ENCODE assay signal across 24 cellular contexts in genomic region chr2:77522883-77523282, GRCh38. TPM values are rescaled to one million over a fixed set of nuclear protein-coding genes. Genes with fewer than 3 reads are reported as not detected.
"Had no signal": no experiment of that assay in that cellular context is flagged by ENCODE, and none has a peak within 500 bp of the region (broad histone marks: within the 10 kb centered on the region; RNA-seq: fewer than 3 reads in every experiment).

No MANE protein-coding gene starts in this region.

- DNase-seq: activated CD4-positive, alpha-beta T cell treated with anti-CD3 and anti-CD28 coated beads, Interleukin-2, amount 10 ng/mL, durations not matched to agents 24 days and 14 days; activated CD4-positive, alpha-beta T cell treated with anti-CD3 and anti-CD28 coated beads, Interleukin-2, amount 50 U/mL, for 4 hours; activated CD8-positive, alpha-beta T cell treated with anti-CD3 and anti-CD28 coated beads for 36 hours; activated effector memory CD4-positive, alpha-beta T cell treated with anti-CD3 and anti-CD28 coated beads, Interleukin-2, amount 50 U/mL, for 16 hours; activated naive CD4-positive, alpha-beta T cell; activated naive CD4-positive, alpha-beta T cell treated with anti-CD3 and anti-CD28 coated beads, Interleukin-2, amount 50 U/mL, for 16 hours; activated naive CD8-positive, alpha-beta T cell treated with anti-CD3 and anti-CD28 coated beads for 36 hours; activated T-cell treated with anti-CD3 and anti-CD28 coated beads, Interleukin-2, amount 50 U/mL, for 1 hour; activated T-cell treated with anti-CD3 and anti-CD28 coated beads, Interleukin-2, amount 50 U/mL, for 72 hours; amniotic stem cell; aorta; NCI-H187; NCI-H2029 treated with DMSO at 0.1 percent for 48 hours; NCI-H2107; NCI-H2171; NCI-H526 treated with DMSO at 0.1 percent for 48 hours; Right ventricle myocardium superior; T-helper 1 cell; T-helper 2 cell; T-helper 9 cell had no signal

- ATAC-seq: activated CD8-positive, alpha-beta T cell treated with anti-CD3 and anti-CD28 coated beads for 36 hours; activated T-cell treated with anti-CD3 and anti-CD28 coated beads, Interleukin-2, amount 50 U/mL, for 72 hours; activated T-helper 17 cell treated with anti-CD3 and anti-CD28 coated beads, Interleukin-2, amount 50 U/mL, for 72 hours had no signal

- H3K36me3 ChIP-seq: cardiac muscle cell, WERI-Rb-1 had no signal

- H3K27ac Mint-ChIP-seq: activated CD4-positive, alpha-beta T cell treated with anti-CD3 and anti-CD28 coated beads, Interleukin-2, amount 10 ng/mL, durations not matched to agents 24 days and 14 days; activated CD8-positive, alpha-beta T cell treated with anti-CD3 and anti-CD28 coated beads for 36 hours; activated naive CD8-positive, alpha-beta T cell treated with anti-CD3 and anti-CD28 coated beads for 36 hours; activated T-cell treated with anti-CD3 and anti-CD28 coated beads, Interleukin-2, amount 50 U/mL, for 72 hours; activated T-helper 17 cell treated with anti-CD3 and anti-CD28 coated beads, Interleukin-2, amount 50 U/mL, for 72 hours had no signal

- H3K27me3 ChIP-seq: cardiac muscle cell had no signal

- H3K27ac ChIP-seq: WERI-Rb-1 had no signal

- H3K27me3 Mint-ChIP-seq: activated CD4-positive, alpha-beta T cell treated with anti-CD3 and anti-CD28 coated beads, Interleukin-2, amount 10 ng/mL, durations not matched to agents 24 days and 14 days; activated CD8-positive, alpha-beta T cell treated with anti-CD3 and anti-CD28 coated beads for 36 hours; activated naive CD8-positive, alpha-beta T cell treated with anti-CD3 and anti-CD28 coated beads for 36 hours; activated T-helper 17 cell treated with anti-CD3 and anti-CD28 coated beads, Interleukin-2, amount 50 U/mL, for 72 hours had no signal

- H3K4me1 Mint-ChIP-seq: activated CD4-positive, alpha-beta T cell treated with anti-CD3 and anti-CD28 coated beads, Interleukin-2, amount 10 ng/mL, durations not matched to agents 24 days and 14 days; activated naive CD8-positive, alpha-beta T cell treated with anti-CD3 and anti-CD28 coated beads for 36 hours; activated T-helper 17 cell treated with anti-CD3 and anti-CD28 coated beads, Interleukin-2, amount 50 U/mL, for 72 hours had no signal

- H3K36me3 Mint-ChIP-seq: activated naive CD8-positive, alpha-beta T cell treated with anti-CD3 and anti-CD28 coated beads for 36 hours had no signal

- H3K4me3 ChIP-seq: cardiac muscle cell had no signal

- H3K4me3 Mint-ChIP-seq: activated CD4-positive, alpha-beta T cell treated with anti-CD3 and anti-CD28 coated beads, Interleukin-2, amount 10 ng/mL, durations not matched to agents 24 days and 14 days; activated CD8-positive, alpha-beta T cell treated with anti-CD3 and anti-CD28 coated beads for 36 hours; activated naive CD8-positive, alpha-beta T cell treated with anti-CD3 and anti-CD28 coated beads for 36 hours; activated T-cell treated with anti-CD3 and anti-CD28 coated beads, Interleukin-2, amount 50 U/mL, for 72 hours; activated T-helper 17 cell treated with anti-CD3 and anti-CD28 coated beads, Interleukin-2, amount 50 U/mL, for 72 hours had no signal

RNA-seq across cellular contexts. Expression of gene LRRTM4, which starts 0.7 kb away (rescaled TPM):
- total RNA-seq: activated CD4-positive, alpha-beta T cell treated with anti-CD3 and anti-CD28 coated beads, Interleukin-2, amount 10 ng/mL, durations not matched to agents 24 days and 14 days; activated CD8-positive, alpha-beta memory T cell treated with anti-CD3 and anti-CD28 coated beads for 36 hours; activated CD8-positive, alpha-beta T cell treated with anti-CD3 and anti-CD28 coated beads for 36 hours; activated naive CD8-positive, alpha-beta T cell treated with anti-CD3 and anti-CD28 coated beads for 36 hours; activated T-cell treated with anti-CD3 and anti-CD28 coated beads, Interleukin-2, amount 50 U/mL, for 72 hours; activated T-helper 17 cell treated with anti-CD3 and anti-CD28 coated beads, Interleukin-2, amount 50 U/mL, for 72 hours had no signal
- polyA plus RNA-seq: aorta had no signal
